ENCODE assay signal across 8 cellular contexts in the genomic region with DNA sequence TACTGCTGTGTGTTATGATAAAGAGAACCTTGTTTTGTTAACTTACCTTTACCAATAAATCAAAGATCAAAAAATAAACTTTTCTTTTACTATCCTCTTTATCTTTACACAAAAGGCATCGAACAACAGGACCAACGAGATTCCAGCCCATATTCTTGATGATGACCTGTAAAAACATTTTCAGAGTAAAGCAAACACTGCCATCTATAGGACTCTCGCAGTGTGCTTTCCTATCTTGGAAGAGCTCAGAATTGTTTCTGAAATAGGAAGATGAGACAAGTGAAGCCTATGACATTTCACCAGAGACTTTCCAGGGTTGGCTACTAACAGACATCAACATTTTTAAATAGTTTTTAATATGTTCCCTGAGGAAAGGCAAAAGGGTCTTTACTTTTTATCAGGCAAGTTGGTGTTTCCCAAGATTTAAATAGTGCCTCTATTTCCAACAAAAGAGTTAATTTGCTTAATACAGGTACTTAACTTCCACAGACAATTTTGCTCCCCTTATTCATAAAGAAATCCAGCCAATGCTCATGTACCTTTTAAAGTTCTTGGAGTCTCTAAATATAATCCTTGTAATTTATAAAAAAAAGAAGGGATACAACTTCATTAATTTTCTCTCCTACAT. TPM values are rescaled to one million over a fixed set of nuclear protein-coding genes. Genes with fewer than 3 reads are reported as not detected.
DNase-seq lines count a peak whose midpoint lies in the region; ATAC-seq, FAIRE-seq and TF ChIP-seq lines count a peak whose summit lies in the region.

No MANE protein-coding gene starts in this region.

- no peak overlapping the region for H2BK12ac ChIP-seq in neuronal stem cell (ENCODE audit: low read length)

- H3K79me2 ChIP-seq in Karpas-422 (ENCODE audit: low read length), result peaks cover 36% of the 10 kb centered on the region

- H3K23ac ChIP-seq in neuronal stem cell (ENCODE audit: low read depth, low read length, poor library complexity), result no peak overlapping the region

- H4K20me1 ChIP-seq in Karpas-422 (ENCODE audit: insufficient read depth, low read depth, low read length), result no peaks in the 10 kb centered on the region

- H3K27me3 Mint-ChIP-seq in activated T-helper 2 cell treated with anti-CD3 and anti-CD28 coated beads, Interferon-gamma antibody, Interleukin-2, Interleukin-4, amounts not matched to agents 10 μg/mL and 5 μg/mL and 100 μg/mL, durations not matched to agents 14 hours and 24 hours and 36 hours (ENCODE audit: low read depth), result no peaks in the 10 kb centered on the region

- no peak overlapping the region for H3K18ac ChIP-seq in neuronal stem cell (ENCODE audit: low read length)

- peaks cover 57% of the 10 kb centered on the region for H3K36me3 ChIP-seq in Karpas-422 (ENCODE audit: insufficient read depth, low read length)
- H3K36me3 ChIP-seq in esophagus muscularis mucosa, result peaks cover 0 to 44% (median 17%) of the 10 kb centered on the region in 4 donors
- H3K36me3 ChIP-seq in neuronal stem cell (replicated peaks in 1 of 2; ENCODE audit: control insufficient read depth in 2 of 2, insufficient read depth in 2 of 2, low read length in 2 of 2), result peaks cover 5 to 86% of the 10 kb centered on the region in 2 donors

- no peak overlapping the region for H4K91ac ChIP-seq in neuronal stem cell (ENCODE audit: low read depth, low read length, poor library complexity)

- no peak overlapping the region for H2BK5ac ChIP-seq in neuronal stem cell (ENCODE audit: low read length)

- DNase-seq in Karpas-422 (peak; percentile 58), RPMI8226 (peak; percentile 25), esophagus muscularis mucosa (ENCODE audit: extremely low spot score) (no peak), non-pigmented ciliary epithelial cell (ENCODE audit: low read depth) (peak; percentile 15), neuronal stem cell (ENCODE audit: low spot score) (no peak), sciatic nerve (ENCODE audit: low spot score) (no peak)
- no peak for DNase-seq in activated T-helper 2 cell treated with anti-CD3 and anti-CD28 coated beads, Interferon-gamma antibody, Interleukin-2, Interleukin-4, amounts not matched to agents 10 μg/mL and 5 μg/mL and 100 μg/mL, durations not matched to agents 14 hours and 24 hours and 36 hours (ENCODE audit: low spot score)

- H3K27me3 ChIP-seq in Karpas-422 (ENCODE audit: low read length), result no peaks in the 10 kb centered on the region
- H3K27me3 ChIP-seq in esophagus muscularis mucosa, result no peaks in the 10 kb centered on the region
- no peaks in the 10 kb centered on the region for H3K27me3 ChIP-seq in neuronal stem cell (ENCODE audit: control insufficient read depth in 3 of 3, insufficient read depth in 3 of 3, low read depth in 1 of 3, low read length in 3 of 3)

- peak; percentile 50 to 67 (median 54) for TF ChIP-seq CTCF in esophagus muscularis mucosa (IDR thresholded peaks at IDR 0.05)

- peaks cover 2% of the 10 kb centered on the region for H3K79me1 ChIP-seq in neuronal stem cell (ENCODE audit: low read depth, low read length)

- H3K4me1 Mint-ChIP-seq in activated T-helper 2 cell treated with anti-CD3 and anti-CD28 coated beads, Interferon-gamma antibody, Interleukin-2, Interleukin-4, amounts not matched to agents 10 μg/mL and 5 μg/mL and 100 μg/mL, durations not matched to agents 14 hours and 24 hours and 36 hours (ENCODE audit: low read depth), result peaks cover 26% of the 10 kb centered on the region

- H3K4me1 ChIP-seq in Karpas-422 (ENCODE audit: low read length), result no peaks in the 10 kb centered on the region
- peaks cover 0 to 10% (median 8%) of the 10 kb centered on the region in 4 donors for H3K4me1 ChIP-seq in esophagus muscularis mucosa
- no peaks in the 10 kb centered on the region for H3K4me1 ChIP-seq in neuronal stem cell (ENCODE audit: control insufficient read depth in 2 of 2, insufficient read depth in 1 of 2, low read depth in 1 of 2, low read length in 2 of 2)

- TF ChIP-seq EP300 in esophagus muscularis mucosa (IDR thresholded peaks at IDR 0.05), result no peak

- no peak overlapping the region for H3K14ac ChIP-seq in neuronal stem cell (ENCODE audit: low read length)

- H2AFZ ChIP-seq in Karpas-422 (ENCODE audit: low read length) (no peak overlapping the region), neuronal stem cell (ENCODE audit: low read length) (no peak overlapping the region)

- H3K4me3 Mint-ChIP-seq in activated T-helper 2 cell treated with anti-CD3 and anti-CD28 coated beads, Interferon-gamma antibody, Interleukin-2, Interleukin-4, amounts not matched to agents 10 μg/mL and 5 μg/mL and 100 μg/mL, durations not matched to agents 14 hours and 24 hours and 36 hours (ENCODE audit: low read depth), result no peak overlapping the region

- H2AK5ac ChIP-seq in neuronal stem cell (ENCODE audit: low read depth, low read length), result no peak overlapping the region

- H2BK120ac ChIP-seq in neuronal stem cell (ENCODE audit: low read depth, low read length), result no peak overlapping the region

- H3K4me2 ChIP-seq in Karpas-422 (ENCODE audit: low read depth, low read length, poor library complexity, severe bottlenecking), result no peak overlapping the region
- no peak overlapping the region for H3K4me2 ChIP-seq in neuronal stem cell (ENCODE audit: insufficient read depth, low read length, poor library complexity, severe bottlenecking)

- TF ChIP-seq POLR2A in esophagus muscularis mucosa (IDR thresholded peaks at IDR 0.05; ENCODE audit: low read depth), result no peak

- H3K4me3 ChIP-seq in Karpas-422 (ENCODE audit: low read length) (no peak overlapping the region), esophagus muscularis mucosa (no peak overlapping the region), neuronal stem cell (ENCODE audit: low read length in 2 of 2) (no peak overlapping the region)

- ATAC-seq in sciatic nerve, result no peak

- no peaks in the 10 kb centered on the region for H3K9me3 Mint-ChIP-seq in activated T-helper 2 cell treated with anti-CD3 and anti-CD28 coated beads, Interferon-gamma antibody, Interleukin-2, Interleukin-4, amounts not matched to agents 10 μg/mL and 5 μg/mL and 100 μg/mL, durations not matched to agents 14 hours and 24 hours and 36 hours

- no peaks in the 10 kb centered on the region for H3K9me3 ChIP-seq in Karpas-422 (ENCODE audit: low read length)
- H3K9me3 ChIP-seq in esophagus muscularis mucosa, result no peaks in the 10 kb centered on the region
- H3K9me3 ChIP-seq in neuronal stem cell (replicated peaks in 1 of 2; ENCODE audit: control insufficient read depth in 2 of 2, insufficient read depth in 1 of 2, low read depth in 1 of 2, low read length in 2 of 2), result peaks cover 0 to 7% of the 10 kb centered on the region in 2 donors

- no peak overlapping the region for H2BK15ac ChIP-seq in neuronal stem cell (ENCODE audit: low read length)

- H3K4ac ChIP-seq in neuronal stem cell (ENCODE audit: low read length), result no peak overlapping the region

- H3K9ac ChIP-seq in Karpas-422 (ENCODE audit: low read length) (no peak overlapping the region), neuronal stem cell (ENCODE audit: low read depth, low read length, poor library complexity) (no peak overlapping the region)

- 18% methylated on average over 3 of the region's 3 CpGs for WGBS in esophagus muscularis mucosa
- no CpG with 5 or more reads among the region's 3 CpGs for WGBS in neuronal stem cell (ENCODE audit: extremely low coverage in 2 of 2, insufficient read length in 2 of 2, insufficient replicate concordance in 1 of 2), 2 donors

- peak; percentile 98 for FAIRE-seq in G401.6 (lab: Jason Lieb, UNC)

- H3K27ac ChIP-seq in Karpas-422 (ENCODE audit: low read length) (no peak overlapping the region), esophagus muscularis mucosa (replicated peaks in 1 of 4) (no peak overlapping the region), neuronal stem cell (replicated peaks; ENCODE audit: low read length) (no peak overlapping the region)

- intact Hi-C loops in esophagus muscularis mucosa (cut with DNase I) (loop anchor here (10.0 kb wide), 1 partner anchor 787 kb away; the partner anchor contains the start of gene CDC7), sciatic nerve (cut with DNase I) (no loop called here)
- intact Hi-C loops in activated T-helper 2 cell treated with anti-CD3 and anti-CD28 coated beads, Interferon-gamma antibody, Interleukin-2, Interleukin-4, amounts not matched to agents 10 μg/mL and 5 μg/mL and 100 μg/mL, durations not matched to agents 14 hours and 24 hours and 36 hours (cut with micrococcal nuclease), result loop anchor here (1.0 to 10.0 kb wide), 3 partner anchors 207 to 777 kb away; partner anchors contain the start of gene BTBD8

- no peak overlapping the region for H4K8ac ChIP-seq in neuronal stem cell (ENCODE audit: low read depth, low read length)

- no peak overlapping the region for H3K27ac Mint-ChIP-seq in activated T-helper 2 cell treated with anti-CD3 and anti-CD28 coated beads, Interferon-gamma antibody, Interleukin-2, Interleukin-4, amounts not matched to agents 10 μg/mL and 5 μg/mL and 100 μg/mL, durations not matched to agents 14 hours and 24 hours and 36 hours

- no peaks in the 10 kb centered on the region for H3K9me2 ChIP-seq in Karpas-422 (replicated peaks; ENCODE audit: insufficient read depth, low read length)

- peaks cover 64% of the 10 kb centered on the region for H3K36me3 Mint-ChIP-seq in activated T-helper 2 cell treated with anti-CD3 and anti-CD28 coated beads, Interferon-gamma antibody, Interleukin-2, Interleukin-4, amounts not matched to agents 10 μg/mL and 5 μg/mL and 100 μg/mL, durations not matched to agents 14 hours and 24 hours and 36 hours (ENCODE audit: low read depth)

RNA-seq across cellular contexts. Expression of gene GLMN, which starts 7.3 kb away (rescaled TPM):
- 21.2 and 22.7 TPM in 2 replicates for total RNA-seq in Karpas-422 (2014; rRNA removed; shearing (Covaris generic); ENCODE audit: low replicate concordance)
- 1 to 10 TPM; 6.0 to 9.1 (median 7.5) TPM for total RNA-seq in esophagus muscularis mucosa
- 29.5 and 30.8 TPM in 2 replicates for total RNA-seq in activated T-helper 2 cell treated with anti-CD3 and anti-CD28 coated beads, Interferon-gamma antibody, Interleukin-2, Interleukin-4, amounts not matched to agents 10 μg/mL and 5 μg/mL and 100 μg/mL, durations not matched to agents 14 hours and 24 hours and 36 hours
- polyA plus RNA-seq in neuronal stem cell (2013, experiment 1 of 2), result 14.5 TPM
- polyA plus RNA-seq in neuronal stem cell (2013, experiment 2 of 2), result 15.8 TPM
- 13.8 TPM for total RNA-seq in sciatic nerve

RNA-seq across cellular contexts. Expression of gene RPAP2, which starts 7.4 kb away (rescaled TPM):
- 3.8 and 19.2 TPM in 2 replicates for total RNA-seq in Karpas-422 (2014; rRNA removed; shearing (Covaris generic); ENCODE audit: low replicate concordance)
- total RNA-seq in esophagus muscularis mucosa (10 to 100 TPM in 3 of 4 donors, 1 to 10 TPM in 1; 8.9 to 13.3 (median 12.8) TPM), sciatic nerve (40.7 TPM)
- 41.9 and 42.8 TPM in 2 replicates for total RNA-seq in activated T-helper 2 cell treated with anti-CD3 and anti-CD28 coated beads, Interferon-gamma antibody, Interleukin-2, Interleukin-4, amounts not matched to agents 10 μg/mL and 5 μg/mL and 100 μg/mL, durations not matched to agents 14 hours and 24 hours and 36 hours
- 14.2 TPM for polyA plus RNA-seq in neuronal stem cell (2013, experiment 1 of 2)
- polyA plus RNA-seq in neuronal stem cell (2013, experiment 2 of 2), result 14.5 TPM

Comparison
In these comparisons a context has a peak if more than half of its experiments do, and no peak if none do; other contexts are left out.
1. DNase-seq: peak in Karpas-422 (single experiment), RPMI8226 (single experiment) and non-pigmented ciliary epithelial cell (single experiment); none in esophagus muscularis mucosa (single experiment), activated T-helper 2 cell treated with anti-CD3 and anti-CD28 coated beads, Interferon-gamma antibody, Interleukin-2, Interleukin-4, amounts not matched to agents 10 μg/mL and 5 μg/mL and 100 μg/mL, durations not matched to agents 14 hours and 24 hours and 36 hours (single experiment), neuronal stem cell (single experiment) and sciatic nerve (single experiment).